ENCODE assay signal across 15 cellular contexts in genomic region chr21:14528815-14529214, GRCh38. TPM values are rescaled to one million over a fixed set of nuclear protein-coding genes. Genes with fewer than 3 reads are reported as not detected.
DNase-seq lines count a peak whose midpoint lies in the region; ATAC-seq and TF ChIP-seq lines count a peak whose summit lies in the region.
"Had no signal": no experiment of that assay in that cellular context is flagged by ENCODE, and none has a peak within 500 bp of the region (broad histone marks: within the 10 kb centered on the region; RNA-seq: fewer than 3 reads in every experiment).

No MANE protein-coding gene starts in this region.

- no peak overlapping the region for H4K5ac ChIP-seq in mesendoderm (ENCODE audit: low read length)

- peak overlapping the region; percentile 72 to 87 for H3K4me3 Mint-ChIP-seq in activated T-cell treated with anti-CD3 and anti-CD28 coated beads, Interleukin-2, amount 50 U/mL, for 72 hours
- H3K4me3 Mint-ChIP-seq in naive thymus-derived CD4-positive, alpha-beta T cell: peak overlapping the region in 8 of 10 donors; percentile 6 to 65 (median 44)
- peak overlapping the region in 2 of 10 donors; percentile 11 to 34 for H3K4me3 Mint-ChIP-seq in naive thymus-derived CD8-positive, alpha-beta T cell
- H3K4me3 Mint-ChIP-seq: mesothelial cell of epicardium had no signal

- H3K4me3 ChIP-seq in DND-41 (ENCODE audit: low read depth in 1 of 2, low read length in 2 of 2): no peak overlapping the region
- no peak overlapping the region for H3K4me3 ChIP-seq in naive thymus-derived CD4-positive, alpha-beta T cell (ENCODE audit: low read length)
- no peak overlapping the region for H3K4me3 ChIP-seq in mesendoderm (ENCODE audit: low read length)
- H3K4me3 ChIP-seq: esophagus muscularis mucosa, uterus had no signal

- H2AFZ ChIP-seq in DND-41 (ENCODE audit: low read depth, low read length): no peak overlapping the region

- peaks cover 78% of the 10 kb centered on the region for H3K4me1 Mint-ChIP-seq in activated T-cell treated with anti-CD3 and anti-CD28 coated beads, Interleukin-2, amount 50 U/mL, for 72 hours (ENCODE audit: low read depth)
- peaks cover 37 to 79% (median 62%) of the 10 kb centered on the region in 7 donors for H3K4me1 Mint-ChIP-seq in naive thymus-derived CD4-positive, alpha-beta T cell
- H3K4me1 Mint-ChIP-seq in naive thymus-derived CD8-positive, alpha-beta T cell: peaks cover 11 to 74% (median 51%) of the 10 kb centered on the region in 4 donors

- no peak overlapping the region for H2BK15ac ChIP-seq in mesendoderm (replicated peaks; ENCODE audit: low read depth)

- no peak for TF ChIP-seq CTCF in DND-41 (IDR thresholded peaks at IDR 0.05; ENCODE audit: borderline replicate concordance, extremely low read depth, low read length, poor library complexity, severe bottlenecking)

- CTCF ChIA-PET in naive thymus-derived CD4-positive, alpha-beta T cell (lab: Charles Lee): interaction anchor here (1.2 kb wide), 1 partner anchor 189 kb away, joined by 5 read pairs; no protein-coding TSS in a partner anchor

- no peak overlapping the region for H3K18ac ChIP-seq in mesendoderm (ENCODE audit: low read length)

- H3K27ac Mint-ChIP-seq in activated T-cell treated with anti-CD3 and anti-CD28 coated beads, Interleukin-2, amount 50 U/mL, for 72 hours: peak overlapping the region; percentile 88
- H3K27ac Mint-ChIP-seq in activated naive CD4-positive, alpha-beta T cell treated with anti-CD3 and anti-CD28 coated beads, Interleukin-2, amount 50 U/mL, for 72 hours: peak overlapping the region; percentile 86 to 99
- H3K27ac Mint-ChIP-seq in naive thymus-derived CD4-positive, alpha-beta T cell: peak overlapping the region in 4 of 9 donors; percentile 24 to 61 (median 50)
- peak overlapping the region in 3 of 10 donors; percentile 11 to 57 (median 28) for H3K27ac Mint-ChIP-seq in naive thymus-derived CD8-positive, alpha-beta T cell
- H3K27ac Mint-ChIP-seq: mesothelial cell of epicardium had no signal

- no peak overlapping the region for H3K23ac ChIP-seq in mesendoderm (ENCODE audit: low read length)

- H4K8ac ChIP-seq in mesendoderm (ENCODE audit: low read depth, low read length): no peak overlapping the region

- H3K56ac ChIP-seq in mesendoderm (ENCODE audit: low read length): no peak overlapping the region

- H3K79me1 ChIP-seq in mesendoderm (ENCODE audit: low read length): no peaks in the 10 kb centered on the region

- H2AK5ac ChIP-seq in mesendoderm (ENCODE audit: low read length): no peak overlapping the region

- H3K9me3 ChIP-seq in DND-41 (ENCODE audit: insufficient read depth, low read length, severe bottlenecking): no peaks in the 10 kb centered on the region
- H3K9me3 ChIP-seq in naive thymus-derived CD4-positive, alpha-beta T cell (ENCODE audit: control insufficient read depth in 2 of 3, low read length in 3 of 3): no peaks in the 10 kb centered on the region
- H3K9me3 ChIP-seq: esophagus muscularis mucosa, uterus had no signal

- ATAC-seq in activated T-cell treated with anti-CD3 and anti-CD28 coated beads, Interleukin-2, amount 50 U/mL, for 72 hours (replicated peaks in 1 of 2): no peak
- ATAC-seq in DND-41 (ENCODE audit: insufficient read depth, low read depth): no peak
- no peak for ATAC-seq in activated naive CD4-positive, alpha-beta T cell treated with anti-CD3 and anti-CD28 coated beads, Interleukin-2, amount 50 U/mL, for 72 hours
- ATAC-seq in naive thymus-derived CD4-positive, alpha-beta T cell: no peak
- no peak for ATAC-seq in naive thymus-derived CD8-positive, alpha-beta T cell

- 0 out of 2 replicates have a peak, but pooled peaks cover 3% of the 10 kb centered on the region for H4K20me1 ChIP-seq in DND-41 (ENCODE audit: insufficient read depth, low read length)

- no peaks in the 10 kb centered on the region for H3K27me3 ChIP-seq in DND-41 (ENCODE audit: insufficient read depth, low read length, poor library complexity)
- no peaks in the 10 kb centered on the region for H3K27me3 ChIP-seq in naive thymus-derived CD4-positive, alpha-beta T cell (ENCODE audit: control insufficient read depth in 2 of 2, insufficient read depth in 2 of 2, low read length in 2 of 2)
- no peaks in the 10 kb centered on the region for H3K27me3 ChIP-seq in mesendoderm (ENCODE audit: insufficient read depth, low read length, poor library complexity)
- H3K27me3 ChIP-seq: esophagus muscularis mucosa, uterus had no signal

- no peak overlapping the region for H2BK5ac ChIP-seq in mesendoderm (ENCODE audit: low read length)

- peaks cover 99% of the 10 kb centered on the region for H3K79me2 ChIP-seq in DND-41 (ENCODE audit: insufficient read depth, low read length)
- H3K79me2 ChIP-seq in mesendoderm (ENCODE audit: control insufficient read depth, insufficient read depth, low read length): no peaks in the 10 kb centered on the region

- peaks cover 0 to 1% of the 10 kb centered on the region in 2 donors for H3K9me3 Mint-ChIP-seq in activated T-cell treated with anti-CD3 and anti-CD28 coated beads, Interleukin-2, amount 50 U/mL, for 72 hours
- no peaks in the 10 kb centered on the region for H3K9me3 Mint-ChIP-seq in activated naive CD4-positive, alpha-beta T cell treated with anti-CD3 and anti-CD28 coated beads, Interleukin-2, amount 50 U/mL, for 72 hours
- H3K9me3 Mint-ChIP-seq in naive thymus-derived CD4-positive, alpha-beta T cell: peaks cover 0 to 2% (median 0%) of the 10 kb centered on the region in 11 donors
- H3K9me3 Mint-ChIP-seq in naive thymus-derived CD8-positive, alpha-beta T cell: no peaks in the 10 kb centered on the region
- H3K9me3 Mint-ChIP-seq: mesothelial cell of epicardium had no signal

- POLR2A ChIA-PET in naive thymus-derived CD4-positive, alpha-beta T cell (lab: Charles Lee): interaction anchor here (0.8 to 1.0 kb wide), 2 partner anchors 10 to 26 kb away, joined by 3 to 4 read pairs; no protein-coding TSS in a partner anchor
- POLR2A ChIA-PET in naive thymus-derived CD8-positive, alpha-beta T cell (lab: Charles Lee): no interaction called here

- peak overlapping the region; percentile 17; the same call in 1 of the 2 replicates for H3K27ac ChIP-seq in DND-41 (ENCODE audit: low read length)
- no peak overlapping the region for H3K27ac ChIP-seq in naive thymus-derived CD4-positive, alpha-beta T cell (ENCODE audit: low read depth, low read length)
- H3K27ac ChIP-seq in mesendoderm (ENCODE audit: low read depth, low read length): no peak overlapping the region
- H3K27ac ChIP-seq: esophagus muscularis mucosa, uterus had no signal

- no peak overlapping the region for H2BK120ac ChIP-seq in mesendoderm (ENCODE audit: low read depth, low read length)

- peaks cover 3 to 4% of the 10 kb centered on the region in 2 donors for H3K36me3 Mint-ChIP-seq in activated T-cell treated with anti-CD3 and anti-CD28 coated beads, Interleukin-2, amount 50 U/mL, for 72 hours (ENCODE audit: insufficient read depth in 2 of 2)
- peaks cover 12 to 33% of the 10 kb centered on the region in 2 donors for H3K36me3 Mint-ChIP-seq in activated naive CD4-positive, alpha-beta T cell treated with anti-CD3 and anti-CD28 coated beads, Interleukin-2, amount 50 U/mL, for 72 hours
- H3K36me3 Mint-ChIP-seq in naive thymus-derived CD4-positive, alpha-beta T cell: peaks cover 0 to 35% (median 11%) of the 10 kb centered on the region in 5 donors
- peaks cover 0 to 9% (median 0%) of the 10 kb centered on the region in 3 donors for H3K36me3 Mint-ChIP-seq in naive thymus-derived CD8-positive, alpha-beta T cell
- H3K36me3 Mint-ChIP-seq: mesothelial cell of epicardium had no signal

- H3K4me2 ChIP-seq in DND-41 (ENCODE audit: insufficient read depth, low read length) (peak overlapping the region; percentile 52), mesendoderm (ENCODE audit: low read length) (no peak overlapping the region)

- H3K36me3 ChIP-seq in DND-41 (ENCODE audit: insufficient read depth, low read length): 0 out of 2 replicates have a peak, but pooled peaks cover 4% of the 10 kb centered on the region
- H3K36me3 ChIP-seq in naive thymus-derived CD4-positive, alpha-beta T cell (ENCODE audit: control insufficient read depth in 2 of 3, insufficient read depth in 3 of 3, low read length in 3 of 3): no peaks in the 10 kb centered on the region
- H3K36me3 ChIP-seq in mesendoderm (ENCODE audit: control insufficient read depth, insufficient read depth, low read length): no peaks in the 10 kb centered on the region
- H3K36me3 ChIP-seq: esophagus muscularis mucosa, uterus had no signal

- peaks cover 80% of the 10 kb centered on the region for H3K4me1 ChIP-seq in DND-41 (ENCODE audit: insufficient read depth, low read length)
- H3K4me1 ChIP-seq in naive thymus-derived CD4-positive, alpha-beta T cell (ENCODE audit: control insufficient read depth in 2 of 2, insufficient read depth in 2 of 2, low read length in 2 of 2): peaks cover 25 to 26% of the 10 kb centered on the region in 2 donors
- H3K4me1 ChIP-seq in mesendoderm (ENCODE audit: control insufficient read depth, low read depth, low read length): no peaks in the 10 kb centered on the region
- H3K4me1 ChIP-seq: uterus had no signal

- H3K4ac ChIP-seq in mesendoderm (ENCODE audit: low read depth, low read length): no peak overlapping the region

- H3K9ac ChIP-seq in DND-41 (ENCODE audit: low read depth, low read length): peak overlapping the region; percentile 3; the same call in 1 of the 2 replicates
- H3K9ac ChIP-seq in mesendoderm (ENCODE audit: low read length): no peak overlapping the region

- WGBS in mesendoderm (ENCODE audit: extremely low coverage, insufficient coverage, low lambda C conversion rate): no CpG with 5 or more reads among the region's 4 CpGs

- intact Hi-C loops in naive thymus-derived CD4-positive, alpha-beta T cell (cut with micrococcal nuclease): loop anchor here (1.0 to 5.0 kb wide), 4 partner anchors 7 to 58 kb away; no protein-coding TSS in a partner anchor

- no peaks in the 10 kb centered on the region for H3K27me3 Mint-ChIP-seq in activated T-cell treated with anti-CD3 and anti-CD28 coated beads, Interleukin-2, amount 50 U/mL, for 72 hours (ENCODE audit: low read depth)
- no peaks in the 10 kb centered on the region for H3K27me3 Mint-ChIP-seq in naive thymus-derived CD4-positive, alpha-beta T cell
- no peaks in the 10 kb centered on the region for H3K27me3 Mint-ChIP-seq in naive thymus-derived CD8-positive, alpha-beta T cell

- DNase-seq in activated T-cell treated with anti-CD3 and anti-CD28 coated beads, Interleukin-2, amount 50 U/mL, for 72 hours: no peak
- no peak for DNase-seq in activated T-cell treated with anti-CD3 and anti-CD28 coated beads, Interleukin-2, amount 50 U/mL, for 48 hours
- no peak for DNase-seq in DND-41
- DNase-seq in activated naive CD4-positive, alpha-beta T cell treated with anti-CD3 and anti-CD28 coated beads, Interleukin-2, amount 50 U/mL, for 72 hours (ENCODE audit: low spot score in 2 of 2): no peak
- no peak for DNase-seq in naive thymus-derived CD4-positive, alpha-beta T cell
- DNase-seq in naive thymus-derived CD8-positive, alpha-beta T cell: no peak
- DNase-seq in mesendoderm: no peak
- DNase-seq in glomerular visceral epithelial cell (ENCODE audit: extremely low spot score): no peak
- DNase-seq: NCI-H1105, NCI-H774, uterus had no signal

RNA-seq across cellular contexts. Expression of gene SAMSN1, which starts 17.3 kb away (rescaled TPM):
- total RNA-seq in activated T-cell treated with anti-CD3 and anti-CD28 coated beads, Interleukin-2, amount 50 U/mL, for 72 hours: 10 to 100 TPM; 65.4 to 69.1 TPM
- total RNA-seq in activated naive CD4-positive, alpha-beta T cell treated with anti-CD3 and anti-CD28 coated beads, Interleukin-2, amount 50 U/mL, for 72 hours: 10 to 100 TPM; 74.5 to 89.4 TPM
- 100 to 1,000 TPM in 1 of 5 experiments, 10 to 100 TPM in 4; 27.5 to 136 (median 38.0) TPM for total RNA-seq in naive thymus-derived CD4-positive, alpha-beta T cell
- 10 to 100 TPM; 25.5 to 30.9 TPM for polyA plus RNA-seq in naive thymus-derived CD4-positive, alpha-beta T cell
- total RNA-seq in naive thymus-derived CD8-positive, alpha-beta T cell: 10 to 100 TPM; 27.0 to 27.9 TPM
- 10 to 100 TPM; 16.1 to 23.6 (median 20.4) TPM for polyA plus RNA-seq in naive thymus-derived CD8-positive, alpha-beta T cell
- polyA plus RNA-seq in mesendoderm (2013, experiment 1 of 2): 11.0 TPM
- 17.5 TPM for polyA plus RNA-seq in mesendoderm (2013, experiment 2 of 2)
- total RNA-seq: Daoy, renal cortical epithelial cell had no signal
